Comparison of ENCODE assay signal across 2 cellular contexts in genomic region chr1:201369209-201369608, GRCh38.
TF ChIP-seq lines count a peak whose summit lies in the region.

No MANE protein-coding gene starts in this region.

TF ChIP-seq in SK-N-SH, 30 proteins besides CTCF, POLR2A, EP300 and RAD21 (continued from another document):
- 0 out of 2 replicates have a peak, but pooled peaks have one; percentile 54 for TF ChIP-seq REST (IDR thresholded peaks at IDR 0.05; ENCODE audit: low read depth, low read length)
TF ChIP-seq in SK-N-SH: peak in this region for 1.

TF ChIP-seq in SK-N-SH treated with all-trans-retinoic acid at 6 μM for 48 hours, 23 proteins besides CTCF, POLR2A, EP300 and RAD21 (continued from another document):
- TF ChIP-seq TSHZ2 (CRISPR knock-in tag; IDR thresholded peaks at IDR 0.05) (no peak), OSR1 (CRISPR knock-in tag; IDR thresholded peaks at IDR 0.05) (no peak), BACH2 (CRISPR knock-in tag; IDR thresholded peaks at IDR 0.05; ENCODE audit: borderline replicate concordance) (no peak), ISL1 (CRISPR knock-in tag; IDR thresholded peaks at IDR 0.05) (no peak)
